In the genomic region with DNA sequence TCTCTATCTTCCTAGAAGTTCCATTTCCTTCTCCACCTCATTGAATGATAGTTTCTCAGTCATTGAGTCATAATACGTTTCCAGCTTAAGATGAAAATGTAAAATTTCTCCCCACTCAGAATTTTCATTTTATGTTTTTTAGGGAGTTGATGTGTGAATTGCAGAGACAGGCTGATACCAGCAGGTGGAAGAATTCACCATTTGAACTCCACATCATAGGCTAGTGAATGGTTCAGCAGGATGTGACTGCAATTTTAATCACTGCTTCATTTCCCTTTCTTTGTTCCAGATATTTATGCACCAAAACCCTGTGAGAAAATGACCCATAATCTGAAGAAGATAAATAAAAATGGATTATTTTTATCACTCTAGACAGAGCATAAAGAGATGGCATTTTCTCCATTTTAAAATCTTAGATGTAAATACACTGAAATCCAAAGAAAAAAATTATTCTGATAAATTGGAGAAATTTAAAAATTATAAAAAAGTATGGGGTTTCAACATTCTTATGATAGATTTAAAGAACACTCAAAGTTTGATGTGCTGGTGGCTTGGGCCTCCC, we compare ENCODE assay signal across 8 cellular contexts. TPM values are rescaled to one million over a fixed set of nuclear protein-coding genes. Genes with fewer than 3 reads are reported as not detected.
A peak's percentile ranks its signal among the peaks of the same experiment; 100 is the strongest.
DNase-seq lines count a peak whose midpoint lies in the region; ATAC-seq and TF ChIP-seq lines count a peak whose summit lies in the region.

No MANE protein-coding gene starts in this region.

- BruUV-seq in HCT116 (replicated peaks; lab: Mats Ljungman, UMichigan), result no TSS peak

- DNase-seq in CD8-positive, alpha-beta memory T cell, result peak in 1 of 5 donors; percentile 11
- DNase-seq in HCT116 (ENCODE audit: low read depth, low spot score) (peak; percentile 23), epidermal melanocyte (ENCODE audit: insufficient read length, low spot score) (peak; percentile 71), posterior cingulate gyrus (no peak)

- no peaks in the 10 kb centered on the region for H3K36me3 Mint-ChIP-seq in CD8-positive, alpha-beta memory T cell

- peak overlapping the region; percentile 63 for H2AFZ ChIP-seq in HCT116 (ENCODE audit: low read depth, low read length, poor library complexity, severe bottlenecking)
- no peak overlapping the region for H2AFZ ChIP-seq in OCI-LY1 (ENCODE audit: low read length)

- H3K9me2 ChIP-seq in HCT116 (ENCODE audit: insufficient read depth) (no peaks in the 10 kb centered on the region), OCI-LY1 (ENCODE audit: low read depth, low read length) (no peaks in the 10 kb centered on the region)

- H3F3A ChIP-seq in OCI-LY1 (ENCODE audit: insufficient read depth, low read length), result no peaks in the 10 kb centered on the region

- ATAC-seq in HCT116, result peak; percentile 52
- no peak for ATAC-seq in HG03469 (IDR thresholded peaks at IDR 0.05; ENCODE audit: unreplicated experiment)
- ATAC-seq in GM19452 (IDR thresholded peaks at IDR 0.05; ENCODE audit: unreplicated experiment), result no peak

- POLR2A ChIA-PET in CD8-positive, alpha-beta memory T cell (lab: Charles Lee), result no interaction called here
- POLR2A ChIA-PET in HCT116 (lab: Charles Lee), result interaction anchor here (0.9 to 1.1 kb wide), 3 partner anchors 8 to 141 kb away, joined by 3 to 8 read pairs (median 6); a partner anchor contains a TSS

- H3K79me2 ChIP-seq in HCT116 (ENCODE audit: insufficient read depth, low read length) (no peaks in the 10 kb centered on the region), OCI-LY1 (ENCODE audit: insufficient read depth, low read length) (no peaks in the 10 kb centered on the region)

- peak; percentile 71 for TF ChIP-seq RAD21 in HCT116 (IDR thresholded peaks at IDR 0.05; ENCODE audit: low read depth)

- H4K20me1 ChIP-seq in HCT116 (ENCODE audit: insufficient read depth) (no peaks in the 10 kb centered on the region), OCI-LY1 (ENCODE audit: insufficient read depth, low read length) (no peaks in the 10 kb centered on the region)

- intact Hi-C loops in HCT116 (cut with micrococcal nuclease), result loop anchor here (1.0 to 10.0 kb wide), 3 partner anchors 130 to 827 kb away; no protein-coding TSS in a partner anchor
- intact Hi-C loops in posterior cingulate gyrus (cut with DNase I), result loop anchor here (2.0 to 10.0 kb wide), 5 partner anchors 70 to 822 kb away; no protein-coding TSS in a partner anchor

- TF ChIP-seq POLR2A in HCT116 (IDR thresholded peaks at IDR 0.05; ENCODE audit: borderline replicate concordance, extremely low read depth, insufficient read depth, insufficient read length), result no peak

- H3K4me2 ChIP-seq in HCT116 (ENCODE audit: low read length) (peak overlapping the region; percentile 66), OCI-LY1 (ENCODE audit: low read length) (no peak overlapping the region)

- no peaks in the 10 kb centered on the region for H3K36me3 ChIP-seq in CD8-positive, alpha-beta memory T cell (ENCODE audit: insufficient read depth, low read length)
- H3K36me3 ChIP-seq in HCT116 (ENCODE audit: control insufficient read depth in 1 of 2, insufficient read depth in 2 of 2, low read length in 2 of 2), result no peaks in the 10 kb centered on the region
- H3K36me3 ChIP-seq in OCI-LY1 (ENCODE audit: insufficient read depth, low read length), result no peaks in the 10 kb centered on the region
- no peaks in the 10 kb centered on the region for H3K36me3 ChIP-seq in muscle layer of duodenum (ENCODE audit: control insufficient read depth in 1 of 2, insufficient read depth in 2 of 2, low read length in 2 of 2)

- H3K4me3 ChIP-seq in CD8-positive, alpha-beta memory T cell (ENCODE audit: low read length), result no peak overlapping the region
- H3K4me3 ChIP-seq in HCT116 (replicated peaks in 1 of 2; ENCODE audit: low read depth in 1 of 2, low read length in 2 of 2) (peak overlapping the region in 1 of 2 experiments; percentile 23; a peak in 1 of 4 replicates), OCI-LY1 (ENCODE audit: low read depth, low read length, poor library complexity, severe bottlenecking) (no peak overlapping the region), muscle layer of duodenum (ENCODE audit: low read depth in 1 of 2, low read length in 2 of 2) (no peak overlapping the region)

- H3K9ac ChIP-seq in HCT116 (ENCODE audit: low read length) (peak overlapping the region; percentile 47), OCI-LY1 (ENCODE audit: low read length) (no peak overlapping the region)

- no peaks in the 10 kb centered on the region for H3K9me3 Mint-ChIP-seq in CD8-positive, alpha-beta memory T cell

- H3K9me3 ChIP-seq in CD8-positive, alpha-beta memory T cell (ENCODE audit: low read length), result no peaks in the 10 kb centered on the region
- H3K9me3 ChIP-seq in HCT116 (ENCODE audit: control insufficient read depth in 1 of 2, insufficient read depth in 1 of 2, low read depth in 1 of 2, low read length in 2 of 2) (no peaks in the 10 kb centered on the region), OCI-LY1 (ENCODE audit: low read length) (no peaks in the 10 kb centered on the region), muscle layer of duodenum (ENCODE audit: control insufficient read depth in 1 of 2, low read length in 2 of 2) (no peaks in the 10 kb centered on the region)

- RAD21 ChIA-PET in HCT116 (lab: Charles Lee; ENCODE audit: low non-redundant PET in 1 of 2, low total read pairs in 2 of 2, uncharacterized antibody in 2 of 2, unreplicated experiment in 2 of 2), result interaction anchor here (0.6 to 1.0 kb wide), 3 partner anchors 11 to 264 kb away, joined by 3 read pairs; a partner anchor contains a TSS

- peak overlapping the region; percentile 20 for H3K27ac ChIP-seq in CD8-positive, alpha-beta memory T cell (ENCODE audit: low read depth, low read length)
- H3K27ac ChIP-seq in HCT116 (ENCODE audit: low read depth, low read length), result peak overlapping the region; percentile 69
- no peak overlapping the region for H3K27ac ChIP-seq in OCI-LY1 (ENCODE audit: low read depth, low read length, poor library complexity, severe bottlenecking)
- peak overlapping the region; percentile 74 for H3K27ac ChIP-seq in muscle layer of duodenum (ENCODE audit: low read length)

- CTCF ChIA-PET in CD8-positive, alpha-beta memory T cell (lab: Charles Lee), result no interaction called here
- CTCF ChIA-PET in HCT116 (lab: Charles Lee), result interaction anchor here (1.0 to 2.6 kb wide), 6 partner anchors 11 to 825 kb away, joined by 3 to 10 read pairs (median 6); a partner anchor contains a TSS

- TF ChIP-seq CTCF in HCT116 (IDR thresholded peaks at IDR 0.05 in 2 of 3, conservative IDR thresholded peaks at IDR 0.05 in 1 of 3; ENCODE audit: borderline replicate concordance in 1 of 3, insufficient read depth in 1 of 3, low read depth in 2 of 3, low read length in 2 of 3), result peak; percentile 56 to 69 (median 68)
- TF ChIP-seq CTCF in OCI-LY1 (IDR thresholded peaks at IDR 0.05; ENCODE audit: low read length), result peak; percentile 75

- H3K4me1 ChIP-seq in CD8-positive, alpha-beta memory T cell (ENCODE audit: insufficient read depth, low read length), result no peaks in the 10 kb centered on the region
- peaks cover 11 to 18% of the 10 kb centered on the region in 2 experiments for H3K4me1 ChIP-seq in HCT116 (ENCODE audit: control insufficient read depth in 1 of 2, insufficient read depth in 2 of 2, low read length in 2 of 2)
- peaks cover 10% of the 10 kb centered on the region for H3K4me1 ChIP-seq in OCI-LY1 (ENCODE audit: insufficient read depth, low read length, severe bottlenecking)
- peaks cover 4 to 5% of the 10 kb centered on the region in 2 donors for H3K4me1 ChIP-seq in muscle layer of duodenum (ENCODE audit: control insufficient read depth in 1 of 2, insufficient read depth in 2 of 2, low read length in 2 of 2)

- H3K4me1 Mint-ChIP-seq in CD8-positive, alpha-beta memory T cell, result no peaks in the 10 kb centered on the region

- H3K4me3 Mint-ChIP-seq in CD8-positive, alpha-beta memory T cell, result no peak overlapping the region

- H3K27ac Mint-ChIP-seq in CD8-positive, alpha-beta memory T cell, result no peak overlapping the region

- H3K27me3 ChIP-seq in CD8-positive, alpha-beta memory T cell (ENCODE audit: insufficient read depth, low read length, poor library complexity, severe bottlenecking), result no peaks in the 10 kb centered on the region
- H3K27me3 ChIP-seq in HCT116 (ENCODE audit: insufficient read depth, low read length), result no peaks in the 10 kb centered on the region
- H3K27me3 ChIP-seq in OCI-LY1 (ENCODE audit: insufficient read depth, low read length), result no peaks in the 10 kb centered on the region
- no peaks in the 10 kb centered on the region for H3K27me3 ChIP-seq in muscle layer of duodenum (ENCODE audit: low read depth, low read length)

- H3K27me3 Mint-ChIP-seq in CD8-positive, alpha-beta memory T cell, result peaks cover 4% of the 10 kb centered on the region in 2 donors

TF ChIP-seq in HCT116, 20 proteins besides CTCF, POLR2A, EP300 and RAD21 (continues in another document):
- TF ChIP-seq EZH2phosphoT487 (IDR thresholded peaks at IDR 0.05; ENCODE audit: borderline replicate concordance), result no peak
- no peak for TF ChIP-seq TCF7L2 (IDR thresholded peaks at IDR 0.05; ENCODE audit: borderline replicate concordance, extremely low read depth, insufficient read depth, insufficient read length)
- TF ChIP-seq JUND (IDR thresholded peaks at IDR 0.05), result no peak
- TF ChIP-seq ZFX (IDR thresholded peaks at IDR 0.05), result no peak
- TF ChIP-seq ELF1 (IDR thresholded peaks at IDR 0.05; ENCODE audit: borderline replicate concordance, low read depth), result no peak
- no peak for TF ChIP-seq ZNF274 (IDR thresholded peaks at IDR 0.05; ENCODE audit: low read depth, low read length)
- TF ChIP-seq FOSL1 (IDR thresholded peaks at IDR 0.05; ENCODE audit: low read depth), result no peak
- no peak for TF ChIP-seq CEBPB (IDR thresholded peaks at IDR 0.05; ENCODE audit: low read depth)
- TF ChIP-seq EZH2 (IDR thresholded peaks at IDR 0.05), result no peak
- TF ChIP-seq SIN3A (IDR thresholded peaks at IDR 0.05; ENCODE audit: low read depth), result no peak
- TF ChIP-seq POLR2AphosphoS5 (IDR thresholded peaks at IDR 0.05; ENCODE audit: low read depth, low read length), result no peak
- TF ChIP-seq, protein P1, sequence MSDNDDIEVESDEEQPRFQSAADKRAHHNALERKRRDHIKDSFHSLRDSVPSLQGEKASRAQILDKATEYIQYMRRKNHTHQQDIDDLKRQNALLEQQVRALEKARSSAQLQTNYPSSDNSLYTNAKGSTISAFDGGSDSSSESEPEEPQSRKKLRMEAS (IDR thresholded peaks at IDR 0.05), result no peak

RNA-seq across cellular contexts. Expression of a gene that starts 10.6 kb away (rescaled TPM):
- under 1 TPM; 0.44 to 0.81 TPM for total RNA-seq in CD8-positive, alpha-beta memory T cell
- polyA plus RNA-seq in CD8-positive, alpha-beta memory T cell, result not detected
- total RNA-seq in HCT116 (2021; ENCODE audit: unreplicated experiment), result 173 TPM
- 152 and 179 TPM in 2 replicates for polyA plus RNA-seq in HCT116 (2012)

Comparison
In these comparisons a context has a peak if more than half of its experiments do, and no peak if none do; other contexts are left out.
1. DNase-seq: peak in HCT116 (single experiment) and epidermal melanocyte (single experiment); none in posterior cingulate gyrus (0 of 10).
2. RNA of a gene that starts 10.6 kb away (total RNA-seq): 173 TPM in HCT116 (single experiment); 0.44 to 0.81 TPM in CD8-positive, alpha-beta memory T cell; every median in the first group is over 10 times any median in the second.